ENCODE assay signal across 8 cellular contexts in genomic region chr2:58762176-58762781, GRCh38.
DNase-seq lines count a peak whose midpoint lies in the region; ATAC-seq and TF ChIP-seq lines count a peak whose summit lies in the region.

No MANE protein-coding gene starts in this region.

- H3K27ac ChIP-seq in coronary artery = no peak overlapping the region

- no peak overlapping the region for H3K4me3 ChIP-seq in coronary artery

- H3K4me3 Mint-ChIP-seq in activated naive CD8-positive, alpha-beta T cell treated with anti-CD3 and anti-CD28 coated beads for 36 hours = no peak overlapping the region

- H3K27ac Mint-ChIP-seq in activated naive CD8-positive, alpha-beta T cell treated with anti-CD3 and anti-CD28 coated beads for 36 hours = no peak overlapping the region

- H3K27me3 Mint-ChIP-seq in activated naive CD8-positive, alpha-beta T cell treated with anti-CD3 and anti-CD28 coated beads for 36 hours = peaks cover 4% of the 10 kb centered on the region

- H3K36me3 Mint-ChIP-seq in activated naive CD8-positive, alpha-beta T cell treated with anti-CD3 and anti-CD28 coated beads for 36 hours = no peaks in the 10 kb centered on the region

- peak; percentile 51 for ATAC-seq in GM18520 (IDR thresholded peaks at IDR 0.05; ENCODE audit: unreplicated experiment)
- ATAC-seq in HG02973 (IDR thresholded peaks at IDR 0.05; ENCODE audit: unreplicated experiment) = peak; percentile 73

- peaks cover 5% of the 10 kb centered on the region for H3K4me1 Mint-ChIP-seq in activated naive CD8-positive, alpha-beta T cell treated with anti-CD3 and anti-CD28 coated beads for 36 hours

- DNase-seq in COR-L47 (lab: John Stamatoyannopoulos, UW) (peak; percentile 60), NCI-H2171 (lab: John Stamatoyannopoulos, UW) (peak; percentile 68), hepatic stellate cell (ENCODE audit: low spot score) (peak; percentile 4), coronary artery (ENCODE audit: low spot score) (no peak)
- DNase-seq in activated naive CD8-positive, alpha-beta T cell treated with anti-CD3 and anti-CD28 coated beads for 36 hours = peak; percentile 13
- peak; percentile 6 for DNase-seq in stimulated activated CD4-positive, alpha-beta T cell treated with anti-CD3 and anti-CD28 coated beads, Interleukin-1b, Interleukin-23, amount 100 ng/mL, for 48 hours

- TF ChIP-seq CTCF in coronary artery (IDR thresholded peaks at IDR 0.05) = no peak

- no peaks in the 10 kb centered on the region for H3K9me3 Mint-ChIP-seq in activated naive CD8-positive, alpha-beta T cell treated with anti-CD3 and anti-CD28 coated beads for 36 hours
